Comparison of ENCODE assay signal across 8 cellular contexts in genomic region chr16:68244481-68244902, GRCh38. TPM values are rescaled to one million over a fixed set of nuclear protein-coding genes. Genes with fewer than 3 reads are reported as not detected.
DNase-seq lines count a peak whose midpoint lies in the region; ATAC-seq and TF ChIP-seq lines count a peak whose summit lies in the region.

No MANE protein-coding gene starts in this region.

- peak overlapping the region; percentile 26 for H3K27ac ChIP-seq in thymus (ENCODE audit: low read depth)

- peaks cover 35% of the 10 kb centered on the region for H3K4me1 ChIP-seq in thymus (ENCODE audit: control insufficient read depth, insufficient read depth, low read length)

- H3K4me3 Mint-ChIP-seq in activated CD8-positive, alpha-beta memory T cell treated with anti-CD3 and anti-CD28 coated beads, Interleukin-2, amount 10 ng/mL, durations not matched to agents 7 days and 5 days: peak overlapping the region; percentile 96

- WGBS in thymus: 11% methylated on average over 20 of the region's 20 CpGs

- H3K27me3 ChIP-seq in thymus (ENCODE audit: control insufficient read depth, insufficient read depth): no peaks in the 10 kb centered on the region

- CTCF ChIA-PET in activated CD8-positive, alpha-beta memory T cell treated with anti-CD3 and anti-CD28 coated beads, Interleukin-2, amount 10 ng/mL, durations not matched to agents 7 days and 5 days (lab: Charles Lee): interaction anchor here (1.0 to 6.4 kb wide), 7 partner anchors 7 to 887 kb away, joined by 3 to 56 read pairs (median 5); partner anchors contain the start of genes PRMT7, SLC7A6 and SLC7A6OS

- peaks cover 3% of the 10 kb centered on the region for H3K36me3 Mint-ChIP-seq in activated CD8-positive, alpha-beta memory T cell treated with anti-CD3 and anti-CD28 coated beads, Interleukin-2, amount 10 ng/mL, durations not matched to agents 7 days and 5 days
- H3K36me3 Mint-ChIP-seq in activated naive CD4-positive, alpha-beta T cell treated with anti-CD3 and anti-CD28 coated beads, Interleukin-2, amount 50 U/mL, for 72 hours: peaks cover 5% of the 10 kb centered on the region in 2 donors

- peaks cover 13% of the 10 kb centered on the region for H3K36me3 ChIP-seq in thymus (ENCODE audit: control insufficient read depth, insufficient read depth)

- H3K27ac Mint-ChIP-seq in activated CD8-positive, alpha-beta memory T cell treated with anti-CD3 and anti-CD28 coated beads, Interleukin-2, amount 10 ng/mL, durations not matched to agents 7 days and 5 days: peak overlapping the region; percentile 85
- peak overlapping the region; percentile 77 to 96 for H3K27ac Mint-ChIP-seq in activated naive CD4-positive, alpha-beta T cell treated with anti-CD3 and anti-CD28 coated beads, Interleukin-2, amount 50 U/mL, for 72 hours

- H3K9me3 ChIP-seq in thymus (ENCODE audit: control insufficient read depth): no peaks in the 10 kb centered on the region

- peak overlapping the region; percentile 75 for H3K4me3 ChIP-seq in thymus (ENCODE audit: low read length)

- TF ChIP-seq CTCF in GM20000 (IDR thresholded peaks at IDR 0.05; ENCODE audit: extremely low read depth, missing control alignments): no peak

- peaks cover 25% of the 10 kb centered on the region for H3K4me1 Mint-ChIP-seq in activated CD8-positive, alpha-beta memory T cell treated with anti-CD3 and anti-CD28 coated beads, Interleukin-2, amount 10 ng/mL, durations not matched to agents 7 days and 5 days

- H3K9me3 Mint-ChIP-seq in activated CD8-positive, alpha-beta memory T cell treated with anti-CD3 and anti-CD28 coated beads, Interleukin-2, amount 10 ng/mL, durations not matched to agents 7 days and 5 days (ENCODE audit: low read depth): no peaks in the 10 kb centered on the region
- no peaks in the 10 kb centered on the region for H3K9me3 Mint-ChIP-seq in activated naive CD4-positive, alpha-beta T cell treated with anti-CD3 and anti-CD28 coated beads, Interleukin-2, amount 50 U/mL, for 72 hours

- ATAC-seq in activated CD8-positive, alpha-beta memory T cell treated with anti-CD3 and anti-CD28 coated beads, Interleukin-2, amount 10 ng/mL, durations not matched to agents 7 days and 5 days: no peak
- no peak for ATAC-seq in activated naive CD4-positive, alpha-beta T cell treated with anti-CD3 and anti-CD28 coated beads, Interleukin-2, amount 50 U/mL, for 72 hours
- peak; percentile 6 for ATAC-seq in left colon
- no peak for ATAC-seq in HG02610 (IDR thresholded peaks at IDR 0.05; ENCODE audit: unreplicated experiment)

- no peaks in the 10 kb centered on the region for H3K27me3 Mint-ChIP-seq in activated CD8-positive, alpha-beta memory T cell treated with anti-CD3 and anti-CD28 coated beads, Interleukin-2, amount 10 ng/mL, durations not matched to agents 7 days and 5 days

- intact Hi-C loops in left colon (cut with DNase I, micrococcal nuclease): loop anchor here in 1 of 2 donors (5.0 kb wide), 1 partner anchor 88 kb away; no protein-coding TSS in a partner anchor

- DNase-seq in activated CD8-positive, alpha-beta memory T cell treated with anti-CD3 and anti-CD28 coated beads, Interleukin-2, amount 10 ng/mL, durations not matched to agents 7 days and 5 days: no peak
- no peak for DNase-seq in activated CD8-positive, alpha-beta memory T cell treated with anti-CD3 and anti-CD28 coated beads for 24 hours
- DNase-seq in activated naive CD4-positive, alpha-beta T cell treated with anti-CD3 and anti-CD28 coated beads, Interleukin-2, amount 50 U/mL, for 72 hours (ENCODE audit: low spot score in 2 of 2): no peak
- DNase-seq in left colon (no peak), GM20000 (ENCODE audit: low spot score) (no peak), NCI-H1048 (lab: John Stamatoyannopoulos, UW) (no peak)

RNA-seq across cellular contexts. Expression of gene PLA2G15, which starts 0.7 kb away (rescaled TPM):
- 1 to 10 TPM; 8.4 to 9.3 TPM for total RNA-seq in activated CD8-positive, alpha-beta memory T cell treated with anti-CD3 and anti-CD28 coated beads, Interleukin-2, amount 10 ng/mL, durations not matched to agents 7 days and 5 days
- total RNA-seq in activated naive CD4-positive, alpha-beta T cell treated with anti-CD3 and anti-CD28 coated beads, Interleukin-2, amount 50 U/mL, for 72 hours: 1 to 10 TPM; 9.7 to 9.8 TPM
- total RNA-seq in left colon: 10 to 100 TPM; 15.1 to 15.5 TPM
- polyA plus RNA-seq in thymus: 13.1 TPM

RNA-seq across cellular contexts. Expression of gene ESRP2, which starts 8.6 kb away (rescaled TPM):
- total RNA-seq in activated CD8-positive, alpha-beta memory T cell treated with anti-CD3 and anti-CD28 coated beads, Interleukin-2, amount 10 ng/mL, durations not matched to agents 7 days and 5 days: not detected
- total RNA-seq in activated naive CD4-positive, alpha-beta T cell treated with anti-CD3 and anti-CD28 coated beads, Interleukin-2, amount 50 U/mL, for 72 hours: under 1 TPM; 0.43 to 0.48 TPM
- 100 to 1,000 TPM in 1 of 2 donors, 10 to 100 TPM in 1; 87.5 to 120 TPM for total RNA-seq in left colon
- 10.7 TPM for polyA plus RNA-seq in thymus

RNA-seq across cellular contexts. Expression of gene SLC7A6, which starts 19.8 kb away (rescaled TPM):
- total RNA-seq in activated CD8-positive, alpha-beta memory T cell treated with anti-CD3 and anti-CD28 coated beads, Interleukin-2, amount 10 ng/mL, durations not matched to agents 7 days and 5 days: 10 to 100 TPM; 73.3 to 99.5 TPM
- total RNA-seq in activated naive CD4-positive, alpha-beta T cell treated with anti-CD3 and anti-CD28 coated beads, Interleukin-2, amount 50 U/mL, for 72 hours: 10 to 100 TPM; 69.0 to 97.7 TPM
- 10 to 100 TPM; 23.9 to 45.9 TPM for total RNA-seq in left colon
- polyA plus RNA-seq in thymus: 47.3 TPM

Comparison
In these comparisons a context has a peak if more than half of its experiments do, and no peak if none do; other contexts are left out.
1. RNA of gene ESRP2, which starts 8.6 kb away (total RNA-seq): 87.5 to 120 TPM in left colon; 0.43 to 0.48 TPM in activated naive CD4-positive, alpha-beta T cell treated with anti-CD3 and anti-CD28 coated beads, Interleukin-2, amount 50 U/mL, for 72 hours and not detected in activated CD8-positive, alpha-beta memory T cell treated with anti-CD3 and anti-CD28 coated beads, Interleukin-2, amount 10 ng/mL, durations not matched to agents 7 days and 5 days; every median in the first group is over 10 times any median in the second.